In genomic region chrX:39955621-39956020, GRCh38 we compare ENCODE assay signal across 16 cellular contexts.
DNase-seq lines count a peak whose midpoint lies in the region; ATAC-seq and TF ChIP-seq lines count a peak whose summit lies in the region.
"Had no signal": no experiment of that assay in that cellular context is flagged by ENCODE, and none has a peak within 500 bp of the region (broad histone marks: within the 10 kb centered on the region; RNA-seq: fewer than 3 reads in every experiment).

No MANE protein-coding gene starts in this region.

- no peaks in the 10 kb centered on the region for H3K36me3 ChIP-seq in BLaER1 treated with 17β-estradiol and CSF1 and Interleukin-3, amounts not matched to agents 10 nM and 100 nM
- H3K36me3 ChIP-seq in mammary epithelial cell (ENCODE audit: insufficient read depth, low read length), result no peaks in the 10 kb centered on the region
- no peaks in the 10 kb centered on the region for H3K36me3 ChIP-seq in testis (ENCODE audit: low read depth, missing control alignments)
- H3K36me3 ChIP-seq: ovary, spleen, suprapubic skin had no signal

- 54% methylated on average over 4 of the region's 4 CpGs for WGBS in mammary epithelial cell (ENCODE audit: low coverage, missing lambda C conversion rate)
- 75 to 78% methylated on average over 4 of the region's 4 CpGs for WGBS in testis, 2 donors

- DNase-seq in ELR (ENCODE audit: low read depth), result peak; percentile 13
- peak; percentile 13 for DNase-seq in MV-4-11 (lab: John Stamatoyannopoulos, UW)
- DNase-seq in mammary epithelial cell, result no peak
- no peak for DNase-seq in NK-92 treated with Interleukin-12 subunit alpha and Interleukin-12 subunit beta, amount 100 ng/mL, for 24 hours (lab: John Stamatoyannopoulos, UW)
- no peak for DNase-seq in testis
- DNase-seq: activated CD4-positive, alpha-beta T cell treated with anti-CD3 and anti-CD28 coated beads for 4 hours; amniotic stem cell; dorsolateral prefrontal cortex; mesenchymal stem cell; NCI-H1092; ovary; spleen had no signal

- H3K4me2 ChIP-seq in BLaER1 treated with 17β-estradiol and CSF1 and Interleukin-3, amounts not matched to agents 10 nM and 100 nM, result peak overlapping the region; percentile 20 to 80 (median 67)
- H3K4me2 ChIP-seq in mammary epithelial cell (ENCODE audit: insufficient read depth, low read depth, low read length), result no peak overlapping the region

- dilution Hi-C loops in mammary epithelial cell (cut with HindIII; ENCODE audit: low sequenced_read_pairs), result no loop called here

- peaks cover 12 to 52% (median 38%) of the 10 kb centered on the region in 10 experiments for H3K4me1 ChIP-seq in BLaER1 treated with 17β-estradiol and CSF1 and Interleukin-3, amounts not matched to agents 10 nM and 100 nM
- H3K4me1 ChIP-seq in mammary epithelial cell (ENCODE audit: insufficient read depth, low read length) (peaks cover 8% of the 10 kb centered on the region), testis (no peaks in the 10 kb centered on the region)
- H3K4me1 ChIP-seq: suprapubic skin had no signal

- peaks cover 0 to 10% (median 0%) of the 10 kb centered on the region in 11 experiments; a peak in 6 of 22 replicates for H3K9me3 ChIP-seq in BLaER1 treated with 17β-estradiol and CSF1 and Interleukin-3, amounts not matched to agents 10 nM and 100 nM (replicated peaks in 1 of 11)
- H3K9me3 ChIP-seq in mammary epithelial cell (replicated peaks; ENCODE audit: insufficient read depth, low read length) (peaks cover 3% of the 10 kb centered on the region), testis (no peaks in the 10 kb centered on the region)
- H3K9me3 ChIP-seq: ovary, spleen, suprapubic skin had no signal

- CTCF ChIA-PET in mammary epithelial cell (lab: Charles Lee; ENCODE audit: low non-redundant PET), result no interaction called here

- H4K20me1 ChIP-seq in BLaER1 treated with 17β-estradiol and CSF1 and Interleukin-3, amounts not matched to agents 10 nM and 100 nM, result no peaks in the 10 kb centered on the region
- no peaks in the 10 kb centered on the region for H4K20me1 ChIP-seq in mammary epithelial cell (ENCODE audit: insufficient read depth, low read length)

- TF ChIP-seq POLR2A in testis (IDR thresholded peaks at IDR 0.05), result no peak

- H2AFZ ChIP-seq in mammary epithelial cell (ENCODE audit: low read depth, low read length), result peak overlapping the region; percentile 85

- intact Hi-C loops in mammary epithelial cell (cut with micrococcal nuclease), result no loop called here
- intact Hi-C loops in testis (cut with DNase I; ENCODE audit: low total_unique reads), result no loop called here

- ATAC-seq in GM18909 (IDR thresholded peaks at IDR 0.05; ENCODE audit: poor library complexity, unreplicated experiment) (no peak), GM19395 (IDR thresholded peaks at IDR 0.05; ENCODE audit: unreplicated experiment) (no peak)

- in situ Hi-C loops in mammary epithelial cell (cut with MboI; ENCODE audit: low sequenced_read_pairs in 2 of 2), result no loop called here

- BruUV-seq in mammary epithelial cell (replicated peaks; lab: Mats Ljungman, UMichigan), result no TSS peak

- no peaks in the 10 kb centered on the region for H3K79me2 ChIP-seq in mammary epithelial cell (ENCODE audit: insufficient read depth, low read length)

- peak overlapping the region in 4 of 11 experiments; percentile 2 to 47 (median 12); a peak in 2 of 22 replicates for H3K9ac ChIP-seq in BLaER1 treated with 17β-estradiol and CSF1 and Interleukin-3, amounts not matched to agents 10 nM and 100 nM
- no peak overlapping the region for H3K9ac ChIP-seq in mammary epithelial cell (ENCODE audit: insufficient read depth, low read length)

- H3K4me3 ChIP-seq in BLaER1 treated with 17β-estradiol and CSF1 and Interleukin-3, amounts not matched to agents 10 nM and 100 nM, result no peak overlapping the region
- H3K4me3 ChIP-seq in mammary epithelial cell (replicated peaks in 1 of 3; ENCODE audit: insufficient read depth in 1 of 3, low read depth in 2 of 3, low read length in 3 of 3), result no peak overlapping the region
- no peak overlapping the region for H3K4me3 ChIP-seq in testis
- H3K4me3 ChIP-seq: dorsolateral prefrontal cortex, ovary, spleen, suprapubic skin had no signal

- no peaks in the 10 kb centered on the region for H3K27me3 ChIP-seq in BLaER1 treated with 17β-estradiol and CSF1 and Interleukin-3, amounts not matched to agents 10 nM and 100 nM
- H3K27me3 ChIP-seq in mammary epithelial cell (ENCODE audit: insufficient read depth, low read length) (no peaks in the 10 kb centered on the region), testis (no peaks in the 10 kb centered on the region)
- H3K27me3 ChIP-seq: ovary, spleen, suprapubic skin had no signal

- H3K27ac ChIP-seq in BLaER1 treated with 17β-estradiol and CSF1 and Interleukin-3, amounts not matched to agents 10 nM and 100 nM, result peak overlapping the region in 8 of 11 experiments; percentile 28 to 67 (median 58); a peak in 13 of 22 replicates
- H3K27ac ChIP-seq in mammary epithelial cell (ENCODE audit: insufficient read depth, low read depth, low read length), result no peak overlapping the region
- H3K27ac ChIP-seq in testis, result no peak overlapping the region
- H3K27ac ChIP-seq: dorsolateral prefrontal cortex, ovary, spleen, suprapubic skin had no signal

- no peak for TF ChIP-seq CTCF in mammary epithelial cell (conservative IDR thresholded peaks at IDR 0.05 in 1 of 2, IDR thresholded peaks at IDR 0.05 in 1 of 2; ENCODE audit: extremely low read depth in 1 of 2, insufficient read depth in 1 of 2, low read depth in 1 of 2, low read length in 2 of 2)
- no peak for TF ChIP-seq CTCF in testis (IDR thresholded peaks at IDR 0.05)

Comparison
In these comparisons a context has a peak if more than half of its experiments do, and no peak if none do; other contexts are left out.
1. H3K27ac ChIP-seq: peak in BLaER1 treated with 17β-estradiol and CSF1 and Interleukin-3, amounts not matched to agents 10 nM and 100 nM (8 of 11); none in mammary epithelial cell (single experiment) and testis (0 of 2).
2. DNase-seq: peak in ELR (single experiment) and MV-4-11 (single experiment); none in mammary epithelial cell (single experiment), NK-92 treated with Interleukin-12 subunit alpha and Interleukin-12 subunit beta, amount 100 ng/mL, for 24 hours (single experiment) and testis (single experiment).